1 cellular context compared by ENCODE assay signal in genomic region chr2:112055110-112055832, GRCh38.
TF ChIP-seq lines count a peak whose summit lies in the region.

Gene TMEM87B, plus strand, starts transcription at chr2:112055269. Its CDS starts 323 bp downstream, at chr2:112055592.

TF ChIP-seq in IMR-90, 13 proteins besides CTCF, POLR2A, EP300 and RAD21 (continued from another document):
- TF ChIP-seq CHD1 (IDR thresholded peaks at IDR 0.05; ENCODE audit: low read depth, low read length) (no peak), SMC3 (IDR thresholded peaks at IDR 0.05; ENCODE audit: low read depth, low read length) (no peak), RFX5 (IDR thresholded peaks at IDR 0.05; ENCODE audit: low read depth, low read length) (no peak), MAZ (IDR thresholded peaks at IDR 0.05; ENCODE audit: borderline replicate concordance, low read depth, low read length) (peak; percentile 80; the same call in 1 of the 2 replicates), MXI1 (IDR thresholded peaks at IDR 0.05; ENCODE audit: borderline replicate concordance, low read depth, low read length) (peak; percentile 70; the same call in 1 of the 2 replicates)
